In genomic region chr3:194485876-194486539, GRCh38 we compare ENCODE assay signal across 8 cellular contexts. TPM values are rescaled to one million over a fixed set of nuclear protein-coding genes. Genes with fewer than 3 reads are reported as not detected.
DNase-seq lines count a peak whose midpoint lies in the region; ATAC-seq, FAIRE-seq and TF ChIP-seq lines count a peak whose summit lies in the region.

No MANE protein-coding gene starts in this region.

- in situ Hi-C loops in HepG2 (cut with HindIII; ENCODE audit: extremely low pct_ligation_motif_present, low pct_unique_long_range_greater_than_20kb) = no loop called here

- WGBS in HepG2 (ENCODE audit: low lambda C conversion rate) = 2% methylated on average over 28 of the region's 42 CpGs

- peak; percentile 8; the same call in 1 of the 2 replicates for TF ChIP-seq RAD21 in HepG2 (CRISPR knock-in tag; IDR thresholded peaks at IDR 0.05)

- ATAC-seq in GM19035 (IDR thresholded peaks at IDR 0.05; ENCODE audit: unreplicated experiment) (peak; percentile 11), HG03521 (IDR thresholded peaks at IDR 0.05; ENCODE audit: unreplicated experiment) (peak; percentile 4), HepG2 (peak; percentile 36)

- TF ChIP-seq EP300 in HepG2 (IDR thresholded peaks at IDR 0.05; ENCODE audit: low read depth in 2 of 2, low read length in 2 of 2) (no peak), HepG2 (CRISPR knock-in tag; IDR thresholded peaks at IDR 0.05; ENCODE audit: borderline replicate concordance) (no peak)

- peaks cover 60% of the 10 kb centered on the region for H3K4me1 ChIP-seq in ACC112 (ENCODE audit: control insufficient read depth, insufficient read depth, low read length, unreplicated experiment)
- peaks cover 80% of the 10 kb centered on the region for H3K4me1 ChIP-seq in HepG2 (ENCODE audit: insufficient read depth, low read length)

- H3K9me3 ChIP-seq in HepG2 (ENCODE audit: low read length) = no peaks in the 10 kb centered on the region

- TF ChIP-seq POLR2A in HepG2 (IDR thresholded peaks at IDR 0.05; ENCODE audit: insufficient read depth in 1 of 2, low read depth in 2 of 2, low read length in 2 of 2) = peak in 1 of 2 experiments; percentile 38; a peak in 1 of 4 replicates

- peak; percentile 28 to 33 for DNase-seq in activated CD4-positive, alpha-beta T cell treated with anti-CD3 and anti-CD28 coated beads for 24 hours (ENCODE audit: low read depth in 2 of 2)
- DNase-seq in choroid plexus epithelial cell (ENCODE audit: low read depth) (no peak), HepG2 (ENCODE audit: low spot score) (no peak), NCI-H1048 (lab: John Stamatoyannopoulos, UW) (no peak)
- peak; percentile 25 to 59 (median 42) for DNase-seq in stimulated activated CD4-positive, alpha-beta T cell treated with anti-CD3 and anti-CD28 coated beads, TNF-alpha, amount 100 ng/mL, for 24 hours (ENCODE audit: low read depth in 3 of 3)

- no TSS peak for BruUV-seq in HepG2 (replicated peaks; lab: Mats Ljungman, UMichigan)

- peaks cover 14% of the 10 kb centered on the region for H4K20me1 ChIP-seq in HepG2 (ENCODE audit: insufficient read depth, low read length)

- TF ChIP-seq CTCF in choroid plexus epithelial cell (conservative IDR thresholded peaks at IDR 0.05; ENCODE audit: low read depth, low read length) (peak; percentile 24), HepG2 (CRISPR knock-in tag; IDR thresholded peaks at IDR 0.05) (no peak; the same call in 1 of the 2 replicates)

- CTCF ChIA-PET in HepG2 (lab: Yijun Ruan, JAX; ENCODE audit: low intra/inter-chr PET ratio, low total read pairs) = interaction anchor here (0.6 kb wide), 1 partner anchor 108 kb away, joined by 3 read pairs; no protein-coding TSS in a partner anchor

- FAIRE-seq in HepG2 (lab: Jason Lieb, UNC) = no peak

- H3K36me3 ChIP-seq in ACC112 (ENCODE audit: insufficient read depth, low read length) = peaks cover 23% of the 10 kb centered on the region
- no peaks in the 10 kb centered on the region; a peak in 2 of 5 replicates for H3K36me3 ChIP-seq in HepG2 (replicated peaks in 1 of 2; ENCODE audit: control insufficient read depth in 1 of 2, insufficient read depth in 2 of 2, low read length in 2 of 2)

- H3K9ac ChIP-seq in HepG2 (ENCODE audit: insufficient read depth, low read depth, low read length) = peak overlapping the region; percentile 95

- intact Hi-C loops in HepG2 (cut with micrococcal nuclease; ENCODE audit: unreplicated experiment) = loop anchor here (5.0 kb wide), 2 partner anchors 36 to 86 kb away; no protein-coding TSS in a partner anchor

- peak overlapping the region; percentile 97 for H3K4me3 ChIP-seq in ACC112 (ENCODE audit: low read depth, low read length)
- H3K4me3 ChIP-seq in choroid plexus epithelial cell (ENCODE audit: low read depth, low read length) = peak overlapping the region; percentile 73
- peak overlapping the region; percentile 72 to 95 (median 78) for H3K4me3 ChIP-seq in HepG2 (replicated peaks in 1 of 3; ENCODE audit: insufficient read depth in 1 of 3, low read depth in 2 of 3, low read length in 3 of 3)

- H2AFZ ChIP-seq in ACC112 (ENCODE audit: low read length, unreplicated experiment) = no peak overlapping the region
- no peak overlapping the region for H2AFZ ChIP-seq in HepG2 (ENCODE audit: low read length)

- H3K27me3 ChIP-seq in ACC112 (ENCODE audit: insufficient read depth, low read length) (no peaks in the 10 kb centered on the region), HepG2 (ENCODE audit: control insufficient read depth in 1 of 2, insufficient read depth in 2 of 2, low read length in 2 of 2) (no peaks in the 10 kb centered on the region; a peak in 3 of 5 replicates)

- H3K4me2 ChIP-seq in HepG2 (ENCODE audit: low read depth, low read length) = peak overlapping the region; percentile 77

- H3K27ac ChIP-seq in ACC112 (ENCODE audit: low read depth, low read length) (peak overlapping the region; percentile 88), HepG2 (ENCODE audit: extremely low read length, insufficient read depth, low read length) (peak overlapping the region; percentile 73)

- POLR2A ChIA-PET in HepG2 (lab: Yijun Ruan, JAX) = interaction anchor here (0.9 to 2.1 kb wide), 7 partner anchors 9 to 98 kb away, joined by 4 to 8 read pairs (median 4); no protein-coding TSS in a partner anchor

- H3K79me2 ChIP-seq in ACC112 (ENCODE audit: control insufficient read depth, insufficient read depth, low read length, unreplicated experiment) (peaks cover 62% of the 10 kb centered on the region), HepG2 (ENCODE audit: insufficient read depth, low read length) (peaks cover 53% of the 10 kb centered on the region)

TF ChIP-seq in HepG2, 621 proteins besides CTCF, POLR2A, EP300 and RAD21 (continues in another document):
- TF ChIP-seq ZFP1 (CRISPR knock-in tag; IDR thresholded peaks at IDR 0.05) (no peak), MED1 (CRISPR knock-in tag; IDR thresholded peaks at IDR 0.05) (no peak), MIXL1 (CRISPR knock-in tag; IDR thresholded peaks at IDR 0.05) (no peak), UBTF (CRISPR knock-in tag; IDR thresholded peaks at IDR 0.05) (no peak; the same call in 1 of the 2 replicates), DPF2 (CRISPR knock-in tag; IDR thresholded peaks at IDR 0.05; ENCODE audit: borderline replicate concordance, low read depth) (no peak)
- TF ChIP-seq, protein P1, sequence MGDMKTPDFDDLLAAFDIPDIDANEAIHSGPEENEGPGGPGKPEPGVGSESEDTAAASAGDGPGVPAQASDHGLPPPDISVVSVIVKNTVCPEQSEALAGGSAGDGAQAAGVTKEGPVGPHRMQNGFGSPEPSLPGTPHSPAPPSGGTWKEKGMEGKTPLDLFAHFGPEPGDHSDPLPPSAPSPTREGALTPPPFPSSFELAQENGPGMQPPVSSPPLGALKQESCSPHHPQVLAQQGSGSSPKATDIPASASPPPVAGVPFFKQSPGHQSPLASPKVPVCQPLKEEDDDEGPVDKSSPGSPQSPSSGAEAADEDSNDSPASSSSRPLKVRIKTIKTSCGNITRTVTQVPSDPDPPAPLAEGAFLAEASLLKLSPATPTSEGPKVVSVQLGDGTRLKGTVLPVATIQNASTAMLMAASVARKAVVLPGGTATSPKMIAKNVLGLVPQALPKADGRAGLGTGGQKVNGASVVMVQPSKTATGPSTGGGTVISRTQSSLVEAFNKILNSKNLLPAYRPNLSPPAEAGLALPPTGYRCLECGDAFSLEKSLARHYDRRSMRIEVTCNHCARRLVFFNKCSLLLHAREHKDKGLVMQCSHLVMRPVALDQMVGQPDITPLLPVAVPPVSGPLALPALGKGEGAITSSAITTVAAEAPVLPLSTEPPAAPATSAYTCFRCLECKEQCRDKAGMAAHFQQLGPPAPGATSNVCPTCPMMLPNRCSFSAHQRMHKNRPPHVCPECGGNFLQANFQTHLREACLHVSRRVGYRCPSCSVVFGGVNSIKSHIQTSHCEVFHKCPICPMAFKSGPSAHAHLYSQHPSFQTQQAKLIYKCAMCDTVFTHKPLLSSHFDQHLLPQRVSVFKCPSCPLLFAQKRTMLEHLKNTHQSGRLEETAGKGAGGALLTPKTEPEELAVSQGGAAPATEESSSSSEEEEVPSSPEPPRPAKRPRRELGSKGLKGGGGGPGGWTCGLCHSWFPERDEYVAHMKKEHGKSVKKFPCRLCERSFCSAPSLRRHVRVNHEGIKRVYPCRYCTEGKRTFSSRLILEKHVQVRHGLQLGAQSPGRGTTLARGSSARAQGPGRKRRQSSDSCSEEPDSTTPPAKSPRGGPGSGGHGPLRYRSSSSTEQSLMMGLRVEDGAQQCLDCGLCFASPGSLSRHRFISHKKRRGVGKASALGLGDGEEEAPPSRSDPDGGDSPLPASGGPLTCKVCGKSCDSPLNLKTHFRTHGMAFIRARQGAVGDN (CRISPR knock-in tag; IDR thresholded peaks at IDR 0.05) = peak; percentile 59; the same call in 1 of the 2 replicates

RNA-seq across cellular contexts. Expression of gene ATP13A3, which starts 0.8 kb away (rescaled TPM):
- 80.8 and 82.6 TPM in 2 replicates for total RNA-seq in HepG2 (2016; rRNA removed; fragmentation: Illumina TruSeq; extraction: Trizol)
- 24.1 and 34.0 TPM in 2 replicates for total RNA-seq in HepG2 (2016; cell fraction: cytosol; rRNA removed; fragmentation: Illumina TruSeq; extraction: Trizol; ENCODE audit: low read depth)
- 77.1 and 79.8 TPM in 2 replicates for total RNA-seq in HepG2 (2016; cell fraction: insoluble cytoplasmic fraction; rRNA removed; fragmentation: Illumina TruSeq; extraction: Trizol)
- total RNA-seq in HepG2 (2016; cell fraction: membrane; rRNA removed; fragmentation: Illumina TruSeq; extraction: Trizol) = 63.8 and 77.4 TPM in 2 replicates
- 96.6 and 107 TPM in 2 replicates for total RNA-seq in HepG2 (2016; cell fraction: nucleus; rRNA removed; fragmentation: Illumina TruSeq; extraction: Trizol)
- polyA plus RNA-seq in HepG2 (2011; rRNA removed) = 34.8 and 44.9 TPM in 2 replicates
- polyA plus RNA-seq in HepG2 (2011; cell fraction: cytosol; rRNA removed) = 14.3 and 23.1 TPM in 2 replicates
- 23.0 and 36.3 TPM in 2 replicates for polyA plus RNA-seq in HepG2 (2011; cell fraction: nucleus; rRNA removed)
- polyA plus RNA-seq in HepG2 (2012) = 42.7 and 47.6 TPM in 2 replicates
- polyA plus RNA-seq in HepG2 (2016; cell fraction: cytosol; fragmentation: Illumina TruSeq; extraction: Trizol; ENCODE audit: low read depth) = 1.1 and 1.3 TPM in 2 replicates
- 25.7 and 29.2 TPM in 2 replicates for polyA plus RNA-seq in HepG2 (2016; cell fraction: insoluble cytoplasmic fraction; fragmentation: Illumina TruSeq; extraction: Trizol; ENCODE audit: low read depth)
- polyA plus RNA-seq in HepG2 (2016; cell fraction: membrane; fragmentation: Illumina TruSeq; extraction: Trizol; ENCODE audit: low read depth) = 7.0 and 8.6 TPM in 2 replicates
- 50.7 and 55.8 TPM in 2 replicates for polyA plus RNA-seq in HepG2 (2016; cell fraction: nucleus; fragmentation: Illumina TruSeq; extraction: Trizol; ENCODE audit: insufficient read depth, low read depth)
- 73.3 and 126 TPM in 2 replicates for polyA minus RNA-seq in HepG2 (2011; rRNA and poly(A)+ RNA removed; ENCODE audit: low replicate concordance)
- polyA minus RNA-seq in HepG2 (2011; cell fraction: cytosol; rRNA and poly(A)+ RNA removed) = 74.1 and 95.7 TPM in 2 replicates
- polyA minus RNA-seq in HepG2 (2011; cell fraction: nucleus; rRNA and poly(A)+ RNA removed) = 164 and 199 TPM in 2 replicates

Comparison
In these comparisons a context has a peak if more than half of its experiments do, and no peak if none do; other contexts are left out.
1. DNase-seq: peak in activated CD4-positive, alpha-beta T cell treated with anti-CD3 and anti-CD28 coated beads for 24 hours (2 of 2) and stimulated activated CD4-positive, alpha-beta T cell treated with anti-CD3 and anti-CD28 coated beads, TNF-alpha, amount 100 ng/mL, for 24 hours (3 of 3); none in choroid plexus epithelial cell (single experiment), HepG2 (single experiment) and NCI-H1048 (single experiment).
2. Peak in every context shown above with its lines, with median percentiles within 50 percentile points of each other: H3K4me3 ChIP-seq and ATAC-seq.